17 cellular contexts compared by ENCODE assay signal in genomic region chr13:99827011-99827410, GRCh38.
DNase-seq lines count a peak whose midpoint lies in the region; ATAC-seq, FAIRE-seq and TF ChIP-seq lines count a peak whose summit lies in the region.
"Had no signal": no experiment of that assay in that cellular context is flagged by ENCODE, and none has a peak within 500 bp of the region (broad histone marks: within the 10 kb centered on the region; RNA-seq: fewer than 3 reads in every experiment).

No MANE protein-coding gene starts in this region.

- FAIRE-seq in GM19239 (lab: Jason Lieb, UNC), result no peak
- FAIRE-seq: A549, H54 had no signal

- no peaks in the 10 kb centered on the region for H3K4me1 ChIP-seq in heart left ventricle
- H3K4me1 ChIP-seq: A549, BE2C, Caco-2 had no signal

- 92 to 95% (median 93%) methylated on average over 7 of the region's 7 CpGs for WGBS in heart left ventricle, 4 donors

- peak; percentile 38 for DNase-seq in ELR (ENCODE audit: low read depth)
- peak; percentile 46 for DNase-seq in NCI-H187 treated with DMSO at 0.1 percent for 48 hours (lab: John Stamatoyannopoulos, UW)
- DNase-seq in T1000 (lab: John Stamatoyannopoulos, UW), result peak; percentile 12
- DNase-seq in glomerular visceral epithelial cell (ENCODE audit: extremely low spot score), result peak; percentile 56
- no peak for DNase-seq in GM19239 (ENCODE audit: insufficient read length, low spot score)
- no peak for DNase-seq in NOMO-1 (lab: John Stamatoyannopoulos, UW; ENCODE audit: unreplicated experiment in 2 of 2)
- DNase-seq in heart left ventricle, result no peak
- DNase-seq: BE2C; Caco-2; CD4-positive, alpha-beta memory T cell; DND-41; GM23248; IMR-90 had no signal

- H3K9me3 ChIP-seq in heart left ventricle, result peaks cover 0 to 23% (median 0%) of the 10 kb centered on the region in 12 donors
- H3K9me3 ChIP-seq: A549, BE2C, Caco-2 had no signal

- ATAC-seq in heart left ventricle, result no peak
- ATAC-seq: A549, HCT116 had no signal

- no peaks in the 10 kb centered on the region for H3K27me3 ChIP-seq in heart left ventricle
- H3K27me3 ChIP-seq: BE2C had no signal

- TF ChIP-seq POLR2A in heart left ventricle (IDR thresholded peaks at IDR 0.05), result no peak

- H3K36me3 ChIP-seq in heart left ventricle, result no peaks in the 10 kb centered on the region
- H3K36me3 ChIP-seq: BE2C had no signal

- no peak overlapping the region for H3K27ac ChIP-seq in heart left ventricle
- H3K27ac ChIP-seq: A549, C4-2B, GM23248 had no signal

- intact Hi-C loops in heart left ventricle (cut with DNase I), result no loop called here

- no peak overlapping the region for H3K4me3 ChIP-seq in heart left ventricle
- H3K4me3 ChIP-seq: A549, GM23248 had no signal

- no peak for TF ChIP-seq CTCF in heart left ventricle (IDR thresholded peaks at IDR 0.05)

Comparison
In these comparisons a context has a peak if more than half of its experiments do, and no peak if none do; other contexts are left out.
1. DNase-seq: peak in ELR (single experiment), NCI-H187 treated with DMSO at 0.1 percent for 48 hours (single experiment), T1000 (single experiment) and glomerular visceral epithelial cell (single experiment); none in GM19239 (single experiment), NOMO-1 (0 of 2) and heart left ventricle (0 of 5).